Comparison of ENCODE assay signal across 21 cellular contexts in the genomic region with DNA sequence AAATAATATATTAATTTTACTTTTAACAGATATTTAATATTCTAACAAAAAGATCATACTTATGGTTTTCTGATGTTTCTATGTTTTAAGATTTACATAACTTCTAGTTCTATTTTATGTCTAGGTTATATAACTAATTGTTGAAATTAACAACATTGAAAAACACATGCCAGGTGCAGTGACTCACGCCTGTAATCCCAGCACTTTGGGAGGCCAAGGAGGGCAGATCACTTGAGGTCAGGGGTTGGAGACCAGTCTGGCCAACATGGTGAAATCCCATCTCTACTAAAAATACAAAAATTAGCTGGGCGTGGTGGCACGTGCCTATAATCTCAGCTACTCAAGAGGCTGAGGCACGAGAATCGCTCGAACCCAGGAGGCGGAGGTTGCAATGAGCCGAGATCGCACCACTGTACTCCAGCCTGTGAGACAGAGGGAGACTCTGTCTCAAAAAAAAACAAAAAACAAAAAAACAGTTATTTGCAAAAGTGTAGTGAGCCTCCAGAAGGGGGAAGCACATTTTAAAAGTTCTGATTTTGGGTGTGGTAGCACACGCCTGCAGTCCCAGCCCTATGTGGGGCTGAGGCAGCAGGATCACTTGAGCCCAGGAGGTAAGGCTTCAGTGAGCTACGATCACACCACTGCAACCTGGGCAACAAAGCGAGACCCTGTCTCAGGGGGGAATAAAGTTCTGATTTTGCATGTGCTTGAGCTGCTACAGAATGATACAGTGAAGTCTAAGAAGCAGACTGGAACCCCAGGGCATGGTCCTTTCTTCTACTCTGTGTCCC. TPM values are rescaled to one million over a fixed set of nuclear protein-coding genes. Genes with fewer than 3 reads are reported as not detected.
DNase-seq lines count a peak whose midpoint lies in the region; ATAC-seq, FAIRE-seq and TF ChIP-seq lines count a peak whose summit lies in the region.
"Had no signal": no experiment of that assay in that cellular context is flagged by ENCODE, and none has a peak within 500 bp of the region (broad histone marks: within the 10 kb centered on the region; RNA-seq: fewer than 3 reads in every experiment).

No MANE protein-coding gene starts in this region.

- H3K4me3 ChIP-seq in trophoblast cell (ENCODE audit: low read depth, low read length), result no peak overlapping the region
- H3K4me3 ChIP-seq: SJSA1 had no signal

- H3K9me3 ChIP-seq in trophoblast cell (ENCODE audit: insufficient read depth, low read depth, low read length), result no peaks in the 10 kb centered on the region
- H3K9me3 ChIP-seq: SJSA1 had no signal

- no peak overlapping the region for H3K4ac ChIP-seq in trophoblast cell (ENCODE audit: low read depth, low read length)

- no peak overlapping the region for H3K4me2 ChIP-seq in trophoblast cell (ENCODE audit: low read length)

- H3K79me1 ChIP-seq in trophoblast cell (ENCODE audit: low read length), result no peaks in the 10 kb centered on the region

- WGBS in trophoblast cell (ENCODE audit: extremely low coverage, insufficient coverage, insufficient read length), result no CpG with 5 or more reads among the region's 12 CpGs

- peak; percentile 60 for ATAC-seq in HG03460 (IDR thresholded peaks at IDR 0.05; ENCODE audit: unreplicated experiment)
- no peak for ATAC-seq in GM19467 (IDR thresholded peaks at IDR 0.05; ENCODE audit: unreplicated experiment)
- ATAC-seq in HG03469 (IDR thresholded peaks at IDR 0.05; ENCODE audit: unreplicated experiment), result no peak
- ATAC-seq: stimulated activated naive CD8-positive, alpha-beta T cell treated with anti-CD3 and anti-CD28 coated beads, Interleukin-15, amount 100 ng/mL, for 72 hours had no signal

- H3K27me3 Mint-ChIP-seq in type B pancreatic cell, result no peaks in the 10 kb centered on the region
- H3K27me3 Mint-ChIP-seq: stimulated activated naive CD8-positive, alpha-beta T cell treated with anti-CD3 and anti-CD28 coated beads, Interleukin-15, amount 100 ng/mL, for 72 hours had no signal

- H3K18ac ChIP-seq in trophoblast cell (ENCODE audit: low read length), result no peak overlapping the region

- H3K4me1 Mint-ChIP-seq in type B pancreatic cell (ENCODE audit: unreplicated experiment), result peaks cover 5% of the 10 kb centered on the region
- H3K4me1 Mint-ChIP-seq: stimulated activated naive CD8-positive, alpha-beta T cell treated with anti-CD3 and anti-CD28 coated beads, Interleukin-15, amount 100 ng/mL, for 72 hours had no signal

- no peak overlapping the region for H4K8ac ChIP-seq in trophoblast cell (ENCODE audit: low read depth, low read length)

- H2BK120ac ChIP-seq in trophoblast cell (ENCODE audit: insufficient read depth, low read length, poor library complexity), result no peak overlapping the region

- H2BK12ac ChIP-seq in trophoblast cell (ENCODE audit: low read length), result no peak overlapping the region

- no peak overlapping the region for H3K27ac Mint-ChIP-seq in type B pancreatic cell
- H3K27ac Mint-ChIP-seq: stimulated activated naive CD8-positive, alpha-beta T cell treated with anti-CD3 and anti-CD28 coated beads, Interleukin-15, amount 100 ng/mL, for 72 hours had no signal

- no peak overlapping the region for H3K14ac ChIP-seq in trophoblast cell (ENCODE audit: low read length)

- H3K27ac ChIP-seq in trophoblast cell (ENCODE audit: low read depth, low read length), result no peak overlapping the region
- H3K27ac ChIP-seq: 22Rv1, HL-60, parathyroid adenoma, SJSA1 had no signal

- H3K9ac ChIP-seq in trophoblast cell (ENCODE audit: low read length), result no peak overlapping the region
- H3K9ac ChIP-seq: parathyroid adenoma had no signal

- H3K23ac ChIP-seq in trophoblast cell (ENCODE audit: low read length), result no peak overlapping the region

- no peak overlapping the region for H2BK5ac ChIP-seq in trophoblast cell (ENCODE audit: low read depth, low read length, poor library complexity)

- peak; percentile 24 for TF ChIP-seq CTCF in type B pancreatic cell (conservative IDR thresholded peaks at IDR 0.05)

- H3K27me3 ChIP-seq in trophoblast cell (ENCODE audit: insufficient read depth, low read length), result no peaks in the 10 kb centered on the region
- H3K27me3 ChIP-seq: SJSA1 had no signal

- H3K4me1 ChIP-seq in trophoblast cell (ENCODE audit: control insufficient read depth in 1 of 2, insufficient read depth in 2 of 2, low read length in 2 of 2), result peaks cover 3 to 7% of the 10 kb centered on the region in 2 experiments
- H3K4me1 ChIP-seq: parathyroid adenoma, SJSA1 had no signal

- FAIRE-seq in colon (lab: Jason Lieb, UNC), result peak; percentile 64

- no peak overlapping the region for H4K12ac ChIP-seq in trophoblast cell (ENCODE audit: low read depth, low read length)

- H3K36me3 ChIP-seq in trophoblast cell (ENCODE audit: control insufficient read depth in 1 of 2, insufficient read depth in 2 of 2, low read length in 2 of 2), result peaks cover 0 to 1% of the 10 kb centered on the region in 2 experiments
- H3K36me3 ChIP-seq: SJSA1 had no signal

- DNase-seq in NCI-H82 (lab: John Stamatoyannopoulos, UW) (peak; percentile 31), NCI-H82 treated with DMSO at 0.1 percent for 48 hours (lab: John Stamatoyannopoulos, UW; ENCODE audit: unreplicated experiment) (no peak), type B pancreatic cell (ENCODE audit: extremely low spot score, unreplicated experiment) (no peak), trophoblast cell (no peak)
- DNase-seq: activated CD4-positive, alpha-beta T cell treated with anti-CD3 and anti-CD28 coated beads, Interleukin-2, amount 50 U/mL, for 48 hours; cerebellar nuclear complex; H7; KG1; midbrain; NCI-H1436 treated with DMSO at 0.1 percent for 48 hours; NCI-H226; stimulated activated naive CD8-positive, alpha-beta T cell treated with anti-CD3 and anti-CD28 coated beads, Interleukin-15, amount 100 ng/mL, for 72 hours had no signal

- H3K9me3 Mint-ChIP-seq in type B pancreatic cell, result no peaks in the 10 kb centered on the region
- H3K9me3 Mint-ChIP-seq: stimulated activated naive CD8-positive, alpha-beta T cell treated with anti-CD3 and anti-CD28 coated beads, Interleukin-15, amount 100 ng/mL, for 72 hours had no signal

- H2AK5ac ChIP-seq in trophoblast cell (ENCODE audit: low read length), result no peak overlapping the region

- H2AFZ ChIP-seq in trophoblast cell (ENCODE audit: insufficient read depth, low read length, poor library complexity), result no peak overlapping the region
- H2AFZ ChIP-seq: parathyroid adenoma had no signal

- H4K91ac ChIP-seq in trophoblast cell (ENCODE audit: low read depth, low read length), result no peak overlapping the region

- H3K36me3 Mint-ChIP-seq in type B pancreatic cell, result peaks cover 4% of the 10 kb centered on the region

- no peak overlapping the region for H3K4me3 Mint-ChIP-seq in type B pancreatic cell
- H3K4me3 Mint-ChIP-seq: stimulated activated naive CD8-positive, alpha-beta T cell treated with anti-CD3 and anti-CD28 coated beads, Interleukin-15, amount 100 ng/mL, for 72 hours had no signal

- no peaks in the 10 kb centered on the region for H3K79me2 ChIP-seq in trophoblast cell (ENCODE audit: control insufficient read depth, insufficient read depth, low read length, poor library complexity)
- H3K79me2 ChIP-seq: parathyroid adenoma had no signal

RNA-seq across cellular contexts. Expression of a gene that starts 18.6 kb away (rescaled TPM):
- 29.9 and 41.8 TPM in 2 replicates for total RNA-seq in type B pancreatic cell (ENCODE audit: low replicate concordance)
- polyA plus RNA-seq in trophoblast cell (2013), result 11.7 and 13.6 TPM in 2 replicates

RNA-seq across cellular contexts. Expression of a gene that starts 26.8 kb away (rescaled TPM):
- not detected in 2 replicates for total RNA-seq in type B pancreatic cell (ENCODE audit: low replicate concordance)
- not detected in 2 replicates for polyA plus RNA-seq in trophoblast cell (2013)
- total RNA-seq: endothelial cell of umbilical vein, H7 had no signal
